Comparison of ENCODE assay signal across 2 cellular contexts in genomic region chr11:81129618-81130017, GRCh38.
TF ChIP-seq lines count a peak whose summit lies in the region.

No MANE protein-coding gene starts in this region.

TF ChIP-seq in H1, 55 proteins besides CTCF, POLR2A, EP300 and RAD21:
- no peak for TF ChIP-seq ATF2 (IDR thresholded peaks at IDR 0.05; ENCODE audit: low read length)
- no peak for TF ChIP-seq RXRA (IDR thresholded peaks at IDR 0.05; ENCODE audit: insufficient read depth, low read depth, low read length)
- no peak for TF ChIP-seq SP4 (IDR thresholded peaks at IDR 0.05; ENCODE audit: low read length)
TF ChIP-seq in H1: peak in this region for 0.

TF ChIP-seq in neural cell, 6 proteins besides CTCF, POLR2A, EP300 and RAD21 (continued from another document):
- no peak for TF ChIP-seq REST (IDR thresholded peaks at IDR 0.05; ENCODE audit: borderline replicate concordance)
